In the genomic region with DNA sequence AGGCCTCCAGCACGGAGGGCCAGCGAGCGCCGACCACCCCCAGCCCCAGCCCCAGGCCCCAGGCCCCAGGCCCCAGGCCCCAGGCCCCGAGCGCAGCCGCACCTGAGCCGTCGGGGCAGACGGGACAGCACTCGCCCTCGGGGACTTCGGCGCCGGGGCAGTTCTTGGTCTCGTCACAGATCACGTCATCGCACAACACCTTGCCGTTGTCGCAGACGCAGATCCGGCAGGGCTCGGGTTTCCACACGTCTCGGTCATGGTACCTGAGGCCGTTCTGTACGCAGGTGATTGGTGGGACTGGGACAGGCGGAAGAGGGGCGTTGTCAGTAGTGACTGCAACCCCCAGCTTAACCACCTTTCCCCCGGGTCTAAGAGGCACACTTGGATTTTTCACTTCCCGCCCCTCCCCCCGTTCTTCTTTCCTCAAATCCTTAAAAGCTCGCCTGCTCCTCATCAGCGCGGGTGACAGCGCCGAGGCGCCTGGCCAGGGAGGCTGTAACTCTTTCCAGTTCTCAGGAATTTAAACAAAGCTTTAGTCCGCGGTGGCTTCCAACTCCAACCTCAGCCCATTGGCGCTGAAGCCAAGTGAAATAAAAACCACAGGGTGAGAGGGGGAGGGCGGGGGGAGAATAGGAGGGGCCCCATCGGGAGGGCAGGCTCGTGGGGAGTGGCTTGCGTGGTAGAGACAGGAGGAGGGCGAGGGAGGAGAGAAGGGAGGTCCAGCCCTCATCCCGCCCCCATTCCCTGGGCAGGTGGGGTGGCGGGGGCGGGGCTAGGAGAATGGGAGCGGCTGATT, we compare ENCODE assay signal across 8 cellular contexts. TPM values are rescaled to one million over a fixed set of nuclear protein-coding genes. Genes with fewer than 3 reads are reported as not detected.
DNase-seq lines count a peak whose midpoint lies in the region; ATAC-seq and TF ChIP-seq lines count a peak whose summit lies in the region.

No MANE protein-coding gene starts in this region.

- H3K27me3 Mint-ChIP-seq in IgD-negative memory B cell (peaks cover 41% of the 10 kb centered on the region), osteocyte (ENCODE audit: unreplicated experiment) (no peaks in the 10 kb centered on the region)

- TF ChIP-seq CTCF in RWPE2 (IDR thresholded peaks at IDR 0.05; ENCODE audit: poor library complexity, severe bottlenecking) (no peak), osteocyte (IDR thresholded peaks at IDR 0.05) (no peak), tibial nerve (IDR thresholded peaks at IDR 0.05) (no peak)

- H3K27me3 ChIP-seq in RWPE2 (ENCODE audit: insufficient read depth, poor library complexity, severe bottlenecking): no peaks in the 10 kb centered on the region
- peaks cover 0 to 10% of the 10 kb centered on the region in 2 donors for H3K27me3 ChIP-seq in tibial nerve

- H3K4me1 ChIP-seq in RWPE2 (ENCODE audit: insufficient read depth, poor library complexity, severe bottlenecking) (peaks cover 4% of the 10 kb centered on the region), tibial nerve (peaks cover 0 to 74% (median 23%) of the 10 kb centered on the region in 4 donors)

- DNase-seq in NK-92 treated with Interleukin-12 subunit alpha and Interleukin-12 subunit beta, amount 100 ng/mL, for 24 hours (lab: John Stamatoyannopoulos, UW): peak; percentile 49
- no peak for DNase-seq in NK-92 (lab: John Stamatoyannopoulos, UW; ENCODE audit: unreplicated experiment)
- DNase-seq in RWPE2 (ENCODE audit: low spot score): peak; percentile 94
- DNase-seq in activated gamma-delta T cell treated with anti-CD3 and anti-CD28 coated beads, Interleukin-2, amount 50 U/mL, for 16 hours (ENCODE audit: low read depth): peak; percentile 41
- DNase-seq in globus pallidus (ENCODE audit: low spot score): peak; percentile 26
- peak; percentile 95 for DNase-seq in osteocyte (ENCODE audit: extremely low spot score, unreplicated experiment)
- peak; percentile 90 to 92 for DNase-seq in tibial nerve (ENCODE audit: low spot score in 2 of 2)

- peak; percentile 87 for ATAC-seq in RWPE2 (ENCODE audit: low read depth)

- peak in 1 of 2 donors; percentile 38 for TF ChIP-seq POLR2A in tibial nerve (IDR thresholded peaks at IDR 0.05)

- TF ChIP-seq EP300 in tibial nerve (IDR thresholded peaks at IDR 0.05): peak in 1 of 2 donors; percentile 50

- H3K27ac Mint-ChIP-seq in IgD-negative memory B cell: peak overlapping the region; percentile 67 to 95 (median 88)
- peak overlapping the region; percentile 100 for H3K27ac Mint-ChIP-seq in osteocyte (ENCODE audit: unreplicated experiment)

- H3K27ac ChIP-seq in RWPE2 (ENCODE audit: poor library complexity, severe bottlenecking): peak overlapping the region; percentile 51
- H3K27ac ChIP-seq in tibial nerve: peak overlapping the region; percentile 83 to 95 (median 88)

- H3K4me1 Mint-ChIP-seq in IgD-negative memory B cell: peaks cover 8 to 21% (median 8%) of the 10 kb centered on the region in 3 donors
- H3K4me1 Mint-ChIP-seq in osteocyte (ENCODE audit: unreplicated experiment): peaks cover 74% of the 10 kb centered on the region

- no peaks in the 10 kb centered on the region for H3K9me3 Mint-ChIP-seq in IgD-negative memory B cell
- H3K9me3 Mint-ChIP-seq in osteocyte (ENCODE audit: unreplicated experiment): no peaks in the 10 kb centered on the region

- WGBS in tibial nerve, 2 donors: 4 to 11% methylated on average over 28 to 40 of the region's 50 CpGs

- H3K9me3 ChIP-seq in RWPE2 (ENCODE audit: severe bottlenecking) (no peaks in the 10 kb centered on the region), tibial nerve (no peaks in the 10 kb centered on the region)

- H3K36me3 Mint-ChIP-seq in IgD-negative memory B cell (no peaks in the 10 kb centered on the region), osteocyte (ENCODE audit: unreplicated experiment) (peaks cover 57% of the 10 kb centered on the region)

- H3K4me3 Mint-ChIP-seq in IgD-negative memory B cell: peak overlapping the region; percentile 71 to 95 (median 88)
- peak overlapping the region; percentile 96 for H3K4me3 Mint-ChIP-seq in osteocyte (ENCODE audit: unreplicated experiment)

- H3K36me3 ChIP-seq in RWPE2 (ENCODE audit: low read depth): 0 out of 2 replicates have a peak, but pooled peaks cover 8% of the 10 kb centered on the region
- H3K36me3 ChIP-seq in tibial nerve: peaks cover 4 to 32% (median 5%) of the 10 kb centered on the region in 3 donors

- H3K4me3 ChIP-seq in RWPE2 (ENCODE audit: severe bottlenecking) (peak overlapping the region; percentile 43), tibial nerve (peak overlapping the region; percentile 46 to 75 (median 58))

RNA-seq across cellular contexts. Expression of a gene that starts 1.6 kb away (rescaled TPM):
- polyA plus RNA-seq in IgD-negative memory B cell: 0.74 TPM
- total RNA-seq in osteocyte: 25,918 and 28,023 TPM in 2 replicates
- 100 to 1,000 TPM in 1 of 4 donors, 10 to 100 TPM in 3; 31.5 to 185 (median 73.0) TPM for total RNA-seq in tibial nerve

RNA-seq across cellular contexts. Expression of a gene that starts 34.0 kb away (rescaled TPM):
- polyA plus RNA-seq in IgD-negative memory B cell: 2.9 TPM
- total RNA-seq in osteocyte: 12.0 and 13.0 TPM in 2 replicates
- 1 to 10 TPM; 1.8 to 7.8 (median 4.9) TPM for total RNA-seq in tibial nerve

RNA-seq across cellular contexts. Expression of a gene that starts 49.4 kb away (rescaled TPM):
- polyA plus RNA-seq in IgD-negative memory B cell: 4.2 TPM
- total RNA-seq in osteocyte (175 and 176 TPM in 2 replicates), tibial nerve (10 to 100 TPM; 28.4 to 54.9 (median 36.9) TPM)

Comparison
In these comparisons a context has a peak if more than half of its experiments do, and no peak if none do; other contexts are left out.
1. RNA of a gene that starts 1.6 kb away (total RNA-seq): 25,918 to 28,023 TPM in osteocyte; 31.5 to 185 TPM in tibial nerve; every median in the first group is over 100 times any median in the second.